Comparison of ENCODE assay signal across 1 cellular context in the genomic region with DNA sequence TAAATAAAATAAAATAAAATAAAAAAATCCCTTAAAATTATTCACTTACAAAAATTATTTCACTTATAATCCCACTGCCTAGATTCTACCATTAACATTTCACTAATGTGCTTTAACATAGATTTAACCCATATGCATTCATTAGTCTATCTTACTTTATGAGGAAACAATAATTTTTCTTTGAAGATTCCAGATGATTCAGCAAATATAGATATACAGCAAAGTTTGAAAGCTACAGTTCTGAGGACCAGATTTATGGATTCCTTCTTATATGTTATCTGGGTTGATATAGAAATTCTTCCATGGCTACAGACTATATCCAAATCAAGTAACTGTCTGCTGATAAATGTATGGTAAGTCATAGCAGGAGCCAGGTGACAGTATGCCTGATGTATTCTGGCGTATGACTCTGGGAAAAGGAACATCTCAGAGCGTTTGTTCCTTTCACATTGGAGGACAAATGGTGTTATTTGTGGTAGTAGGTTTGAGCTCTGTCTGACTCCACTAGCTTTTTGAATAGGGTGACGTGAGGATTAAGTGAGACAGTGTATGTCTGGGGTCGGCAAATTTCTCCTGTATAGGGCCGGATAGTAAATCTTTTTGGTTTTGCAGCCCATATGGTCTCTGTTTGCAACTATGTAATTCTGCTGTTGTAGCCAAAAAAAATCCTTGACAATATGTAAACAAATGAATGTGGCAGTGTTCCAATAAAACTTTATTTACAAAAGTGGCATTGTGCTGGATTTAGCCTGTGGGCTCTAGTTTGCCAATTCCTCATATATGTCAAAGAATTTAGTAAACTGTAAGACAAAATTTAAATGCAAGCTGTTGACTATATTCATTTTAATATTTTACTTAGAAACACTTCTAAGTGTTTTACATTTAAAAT.
TF ChIP-seq lines count a peak whose summit lies in the region.

No MANE protein-coding gene starts in this region.

TF ChIP-seq in HepG2, 621 proteins besides CTCF, POLR2A, EP300 and RAD21:
- TF ChIP-seq ZNF607 (CRISPR knock-in tag; IDR thresholded peaks at IDR 0.05; ENCODE audit: borderline replicate concordance): no peak
- peak; percentile 47 to 51 for TF ChIP-seq MAFK (conservative IDR thresholded peaks at IDR 0.05 in 1 of 2, IDR thresholded peaks at IDR 0.05 in 1 of 2; ENCODE audit: low read length in 2 of 2)
- TF ChIP-seq ZBTB1 (CRISPR knock-in tag; IDR thresholded peaks at IDR 0.05; ENCODE audit: borderline replicate concordance): no peak
- TF ChIP-seq, protein P1, sequence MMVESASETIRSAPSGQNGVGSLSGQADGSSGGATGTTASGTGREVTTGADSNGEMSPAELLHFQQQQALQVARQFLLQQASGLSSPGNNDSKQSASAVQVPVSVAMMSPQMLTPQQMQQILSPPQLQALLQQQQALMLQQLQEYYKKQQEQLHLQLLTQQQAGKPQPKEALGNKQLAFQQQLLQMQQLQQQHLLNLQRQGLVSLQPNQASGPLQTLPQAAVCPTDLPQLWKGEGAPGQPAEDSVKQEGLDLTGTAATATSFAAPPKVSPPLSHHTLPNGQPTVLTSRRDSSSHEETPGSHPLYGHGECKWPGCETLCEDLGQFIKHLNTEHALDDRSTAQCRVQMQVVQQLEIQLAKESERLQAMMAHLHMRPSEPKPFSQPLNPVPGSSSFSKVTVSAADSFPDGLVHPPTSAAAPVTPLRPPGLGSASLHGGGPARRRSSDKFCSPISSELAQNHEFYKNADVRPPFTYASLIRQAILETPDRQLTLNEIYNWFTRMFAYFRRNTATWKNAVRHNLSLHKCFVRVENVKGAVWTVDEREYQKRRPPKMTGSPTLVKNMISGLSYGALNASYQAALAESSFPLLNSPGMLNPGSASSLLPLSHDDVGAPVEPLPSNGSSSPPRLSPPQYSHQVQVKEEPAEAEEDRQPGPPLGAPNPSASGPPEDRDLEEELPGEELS (CRISPR knock-in tag; IDR thresholded peaks at IDR 0.05): no peak
- TF ChIP-seq, protein P2, sequence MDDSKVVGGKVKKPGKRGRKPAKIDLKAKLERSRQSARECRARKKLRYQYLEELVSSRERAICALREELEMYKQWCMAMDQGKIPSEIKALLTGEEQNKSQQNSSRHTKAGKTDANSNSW (CRISPR knock-in tag; IDR thresholded peaks at IDR 0.05; ENCODE audit: borderline replicate concordance): no peak
- TF ChIP-seq, protein P3, sequence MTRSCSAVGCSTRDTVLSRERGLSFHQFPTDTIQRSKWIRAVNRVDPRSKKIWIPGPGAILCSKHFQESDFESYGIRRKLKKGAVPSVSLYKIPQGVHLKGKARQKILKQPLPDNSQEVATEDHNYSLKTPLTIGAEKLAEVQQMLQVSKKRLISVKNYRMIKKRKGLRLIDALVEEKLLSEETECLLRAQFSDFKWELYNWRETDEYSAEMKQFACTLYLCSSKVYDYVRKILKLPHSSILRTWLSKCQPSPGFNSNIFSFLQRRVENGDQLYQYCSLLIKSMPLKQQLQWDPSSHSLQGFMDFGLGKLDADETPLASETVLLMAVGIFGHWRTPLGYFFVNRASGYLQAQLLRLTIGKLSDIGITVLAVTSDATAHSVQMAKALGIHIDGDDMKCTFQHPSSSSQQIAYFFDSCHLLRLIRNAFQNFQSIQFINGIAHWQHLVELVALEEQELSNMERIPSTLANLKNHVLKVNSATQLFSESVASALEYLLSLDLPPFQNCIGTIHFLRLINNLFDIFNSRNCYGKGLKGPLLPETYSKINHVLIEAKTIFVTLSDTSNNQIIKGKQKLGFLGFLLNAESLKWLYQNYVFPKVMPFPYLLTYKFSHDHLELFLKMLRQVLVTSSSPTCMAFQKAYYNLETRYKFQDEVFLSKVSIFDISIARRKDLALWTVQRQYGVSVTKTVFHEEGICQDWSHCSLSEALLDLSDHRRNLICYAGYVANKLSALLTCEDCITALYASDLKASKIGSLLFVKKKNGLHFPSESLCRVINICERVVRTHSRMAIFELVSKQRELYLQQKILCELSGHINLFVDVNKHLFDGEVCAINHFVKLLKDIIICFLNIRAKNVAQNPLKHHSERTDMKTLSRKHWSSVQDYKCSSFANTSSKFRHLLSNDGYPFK (CRISPR knock-in tag; IDR thresholded peaks at IDR 0.05; ENCODE audit: borderline replicate concordance): no peak
- TF ChIP-seq JUN (CRISPR knock-in tag; IDR thresholded peaks at IDR 0.05): no peak
- TF ChIP-seq, protein P4, sequence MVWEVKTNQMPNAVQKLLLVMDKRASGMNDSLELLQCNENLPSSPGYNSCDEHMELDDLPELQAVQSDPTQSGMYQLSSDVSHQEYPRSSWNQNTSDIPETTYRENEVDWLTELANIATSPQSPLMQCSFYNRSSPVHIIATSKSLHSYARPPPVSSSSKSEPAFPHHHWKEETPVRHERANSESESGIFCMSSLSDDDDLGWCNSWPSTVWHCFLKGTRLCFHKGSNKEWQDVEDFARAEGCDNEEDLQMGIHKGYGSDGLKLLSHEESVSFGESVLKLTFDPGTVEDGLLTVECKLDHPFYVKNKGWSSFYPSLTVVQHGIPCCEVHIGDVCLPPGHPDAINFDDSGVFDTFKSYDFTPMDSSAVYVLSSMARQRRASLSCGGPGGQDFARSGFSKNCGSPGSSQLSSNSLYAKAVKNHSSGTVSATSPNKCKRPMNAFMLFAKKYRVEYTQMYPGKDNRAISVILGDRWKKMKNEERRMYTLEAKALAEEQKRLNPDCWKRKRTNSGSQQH (CRISPR knock-in tag; IDR thresholded peaks at IDR 0.05; ENCODE audit: low read depth): no peak
- no peak for TF ChIP-seq BRD4 (CRISPR knock-in tag; IDR thresholded peaks at IDR 0.05)
- TF ChIP-seq GATA4 (IDR thresholded peaks at IDR 0.05; ENCODE audit: borderline replicate concordance, low read depth): no peak
- TF ChIP-seq MAFF (IDR thresholded peaks at IDR 0.05; ENCODE audit: low read depth, low read length): peak; percentile 22; the same call in 1 of the 2 replicates
- TF ChIP-seq MED13 (CRISPR knock-in tag; IDR thresholded peaks at IDR 0.05): no peak
- no peak for TF ChIP-seq ZNF567 (CRISPR knock-in tag; IDR thresholded peaks at IDR 0.05; ENCODE audit: borderline replicate concordance)
